ENCODE assay signal across 8 cellular contexts in the genomic region with DNA sequence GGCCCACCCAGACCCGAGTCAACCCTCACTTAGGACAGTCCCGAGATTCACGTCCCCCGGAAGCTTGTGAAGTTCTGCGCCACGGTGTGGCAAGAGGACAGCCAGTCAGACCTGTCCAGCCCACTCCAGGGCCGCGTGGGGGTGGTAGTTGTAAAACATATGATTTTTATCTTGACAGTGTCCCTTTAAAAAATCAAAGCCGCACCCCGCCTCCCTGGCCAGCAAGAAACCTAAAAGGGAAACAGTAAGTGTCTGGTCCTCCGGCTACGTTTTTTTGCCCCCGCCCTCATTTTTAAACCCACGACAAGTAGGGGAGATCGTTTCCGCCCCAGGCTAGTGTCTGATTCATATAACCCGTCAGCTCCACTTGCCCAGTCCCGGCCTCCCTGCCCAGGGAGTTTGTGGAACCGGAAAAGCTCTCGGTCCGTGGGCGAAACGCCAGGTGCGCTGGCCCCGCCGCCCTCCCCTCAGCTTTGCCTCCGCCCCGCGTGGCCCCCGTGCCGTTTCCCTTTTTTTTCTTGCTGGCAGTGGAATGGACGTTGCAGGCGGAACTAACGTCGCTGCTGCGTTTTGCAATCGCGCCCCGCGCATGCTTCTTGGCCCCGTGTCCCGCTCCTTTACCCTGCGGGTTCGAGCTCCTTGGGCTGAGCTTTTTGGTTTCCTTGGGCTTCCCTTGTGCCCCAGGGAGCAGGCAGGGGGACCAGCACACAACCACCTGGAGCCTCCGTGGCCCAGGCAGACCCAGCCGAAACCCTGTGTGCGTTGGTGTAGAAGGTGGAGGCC. TPM values are rescaled to one million over a fixed set of nuclear protein-coding genes. Genes with fewer than 3 reads are reported as not detected.
DNase-seq lines count a peak whose midpoint lies in the region; ATAC-seq, FAIRE-seq and TF ChIP-seq lines count a peak whose summit lies in the region.

No MANE protein-coding gene starts in this region.

- no peak for FAIRE-seq in pancreas (lab: Jason Lieb, UNC)

- peaks cover 34% of the 10 kb centered on the region for H3K4me1 Mint-ChIP-seq in CD4-positive, alpha-beta T cell (ENCODE audit: low read depth)

- no peaks in the 10 kb centered on the region for H3K27me3 ChIP-seq in CD4-positive, alpha-beta T cell (ENCODE audit: control insufficient read depth, insufficient read depth, low read length)
- H3K27me3 ChIP-seq in fibroblast of lung (ENCODE audit: control insufficient read depth, insufficient read depth, low read length) (no peaks in the 10 kb centered on the region), pancreas (no peaks in the 10 kb centered on the region), MG63 (no peaks in the 10 kb centered on the region)

- peaks cover 33% of the 10 kb centered on the region for H3K36me3 Mint-ChIP-seq in CD4-positive, alpha-beta T cell (ENCODE audit: low read depth)

- peak overlapping the region; percentile 42 for H3K27ac Mint-ChIP-seq in CD4-positive, alpha-beta T cell

- peak overlapping the region; percentile 30 for H3K4me3 Mint-ChIP-seq in CD4-positive, alpha-beta T cell

- no peak for DNase-seq in CD4-positive, alpha-beta T cell
- peak; percentile 98 for DNase-seq in RPMI7951 (ENCODE audit: low read depth)
- DNase-seq in fibroblast of lung (ENCODE audit: low read depth in 2 of 2), result peak; percentile 69 to 80
- DNase-seq in pancreas, result peak in 5 of 6 donors; percentile 48 to 75 (median 59)
- no peak for DNase-seq in MG63
- DNase-seq in NCI-H1105 (lab: John Stamatoyannopoulos, UW), result no peak
- DNase-seq in stimulated activated CD4-positive, alpha-beta T cell treated with anti-CD3 and anti-CD28 coated beads, Interleukin-4, amount 100 ng/mL, for 1 hour, result no peak

- no peak overlapping the region for H2AFZ ChIP-seq in fibroblast of lung (ENCODE audit: low read length)

- no peaks in the 10 kb centered on the region for H3K27me3 Mint-ChIP-seq in CD4-positive, alpha-beta T cell

- intact Hi-C loops in CD4-positive, alpha-beta T cell (cut with DNase I, micrococcal nuclease), result no loop called here
- intact Hi-C loops in pancreas (cut with DNase I), result no loop called here

- H3K4me1 ChIP-seq in fibroblast of lung (ENCODE audit: control insufficient read depth, extremely low read depth, insufficient read depth, low read length) (no peaks in the 10 kb centered on the region), pancreas (no peaks in the 10 kb centered on the region)

- no peaks in the 10 kb centered on the region for H4K20me1 ChIP-seq in fibroblast of lung (ENCODE audit: control insufficient read depth, extremely low read depth, insufficient read depth, low read length)

- POLR2A ChIA-PET in CD4-positive, alpha-beta T cell (lab: Charles Lee), result interaction anchor here (1.2 to 2.7 kb wide), 3 partner anchors 13 to 174 kb away, joined by 3 to 10 read pairs (median 4); a partner anchor contains a TSS

- CTCF ChIA-PET in CD4-positive, alpha-beta T cell (lab: Charles Lee), result interaction anchor here (0.7 kb wide), 1 partner anchor 56 kb away, joined by 4 read pairs; a partner anchor contains a TSS

- peak overlapping the region; percentile 17 to 54 (median 30) for H3K4me3 ChIP-seq in fibroblast of lung (replicated peaks in 1 of 4; ENCODE audit: control extremely low read depth in 1 of 4, insufficient read depth in 1 of 4, low read depth in 3 of 4, low read length in 4 of 4)
- peak overlapping the region in 1 of 4 donors; percentile 17 for H3K4me3 ChIP-seq in pancreas
- no peak overlapping the region for H3K4me3 ChIP-seq in MG63

- H3K36me3 ChIP-seq in fibroblast of lung (ENCODE audit: control insufficient read depth, insufficient read depth, low read length), result peaks cover 26% of the 10 kb centered on the region
- peaks cover 0 to 39% (median 6%) of the 10 kb centered on the region in 3 donors for H3K36me3 ChIP-seq in pancreas
- peaks cover 57% of the 10 kb centered on the region for H3K36me3 ChIP-seq in MG63

- no peaks in the 10 kb centered on the region for H3K9me3 Mint-ChIP-seq in CD4-positive, alpha-beta T cell

- no peaks in the 10 kb centered on the region for H3K9me3 ChIP-seq in CD4-positive, alpha-beta T cell (ENCODE audit: control insufficient read depth, low read length)
- H3K9me3 ChIP-seq in fibroblast of lung (ENCODE audit: control insufficient read depth, insufficient read depth, low read depth, low read length) (no peaks in the 10 kb centered on the region), pancreas (no peaks in the 10 kb centered on the region), MG63 (no peaks in the 10 kb centered on the region)

- peak overlapping the region; percentile 51 for H3K4me2 ChIP-seq in fibroblast of lung (ENCODE audit: extremely low read depth, insufficient read depth, low read length)

- H3K79me2 ChIP-seq in fibroblast of lung (ENCODE audit: control insufficient read depth, insufficient read depth, low read length), result no peaks in the 10 kb centered on the region

- no peak for TF ChIP-seq CTCF in CD4-positive, alpha-beta T cell (IDR thresholded peaks at IDR 0.05)
- TF ChIP-seq CTCF in fibroblast of lung (conservative IDR thresholded peaks at IDR 0.05 in 1 of 2, IDR thresholded peaks at IDR 0.05 in 1 of 2; ENCODE audit: low read depth in 1 of 2, low read length in 2 of 2), result no peak
- no peak for TF ChIP-seq CTCF in pancreas (IDR thresholded peaks at IDR 0.05)

- H3K27ac ChIP-seq in CD4-positive, alpha-beta T cell (ENCODE audit: low read depth, low read length), result no peak overlapping the region
- H3K27ac ChIP-seq in fibroblast of lung (ENCODE audit: insufficient read depth, low read length) (peak overlapping the region; percentile 71), pancreas (peak overlapping the region in 3 of 4 donors; percentile 28 to 69 (median 53))

- H3K9ac ChIP-seq in fibroblast of lung (ENCODE audit: insufficient read depth, low read length), result peak overlapping the region; percentile 37

- ATAC-seq in CD4-positive, alpha-beta T cell (ENCODE audit: poor library complexity), result no peak
- ATAC-seq in pancreas (peak in 3 of 4 donors; percentile 43 to 54 (median 51)), GM21390 (IDR thresholded peaks at IDR 0.05; ENCODE audit: unreplicated experiment) (no peak)

- 79 to 80% methylated on average over 47 of the region's 47 CpGs for WGBS in pancreas, 2 donors

RNA-seq across cellular contexts. Expression of a gene that starts 13.3 kb away (rescaled TPM):
- 10 to 100 TPM; 75.2 to 78.9 TPM for total RNA-seq in CD4-positive, alpha-beta T cell
- total RNA-seq in RPMI7951 (2014; rRNA removed; shearing (Covaris generic)), result 28.7 and 45.3 TPM in 2 replicates
- total RNA-seq in fibroblast of lung, result 17.2 and 21.5 TPM in 2 replicates
- polyA plus RNA-seq in fibroblast of lung, result 14.0 and 19.7 TPM in 2 replicates
- 19.7 and 29.1 TPM in 2 replicates for polyA plus RNA-seq in fibroblast of lung (2012)
- 13.1 and 20.3 TPM in 2 replicates for polyA minus RNA-seq in fibroblast of lung (ENCODE audit: low replicate concordance)
- 10 to 100 TPM in 5 of 6 donors, 1 to 10 TPM in 1; 7.0 to 16.5 (median 12.8) TPM for total RNA-seq in pancreas
- polyA plus RNA-seq in pancreas, result 10 to 100 TPM; 17.3 to 32.3 TPM
- total RNA-seq in MG63 (2014; rRNA removed; shearing (Covaris generic); ENCODE audit: low replicate concordance), result 61.9 and 65.8 TPM in 2 replicates

RNA-seq across cellular contexts. Expression of a gene that starts 54.0 kb away (rescaled TPM):
- total RNA-seq in CD4-positive, alpha-beta T cell, result 10 to 100 TPM; 13.5 TPM
- total RNA-seq in RPMI7951 (2014; rRNA removed; shearing (Covaris generic)), result 8.9 and 10.6 TPM in 2 replicates
- total RNA-seq in fibroblast of lung (26.2 and 26.3 TPM in 2 replicates), pancreas (10 to 100 TPM in 5 of 6 donors, 1 to 10 TPM in 1; 8.7 to 20.4 (median 11.7) TPM)
- polyA plus RNA-seq in fibroblast of lung (8.4 and 11.9 TPM in 2 replicates), pancreas (10 to 100 TPM; 56.8 to 69.1 TPM)
- polyA plus RNA-seq in fibroblast of lung (2012), result 10.6 and 11.0 TPM in 2 replicates
- 9.0 and 22.6 TPM in 2 replicates for polyA minus RNA-seq in fibroblast of lung (ENCODE audit: low replicate concordance)
- 23.6 and 25.8 TPM in 2 replicates for total RNA-seq in MG63 (2014; rRNA removed; shearing (Covaris generic); ENCODE audit: low replicate concordance)

RNA-seq across cellular contexts. Expression of a gene that starts 54.3 kb away (rescaled TPM):
- under 1 TPM in 1 of 2 experiments, not detected in 1; 0.25 TPM for total RNA-seq in CD4-positive, alpha-beta T cell
- 0.36 and 0.49 TPM in 2 replicates for total RNA-seq in RPMI7951 (2014; rRNA removed; shearing (Covaris generic))
- 0.26 and 0.50 TPM in 2 replicates for total RNA-seq in fibroblast of lung
- polyA plus RNA-seq in fibroblast of lung, result 0.84 and 0.95 TPM in 2 replicates
- polyA plus RNA-seq in fibroblast of lung (2012), result 0.54 and 0.82 TPM in 2 replicates
- polyA minus RNA-seq in fibroblast of lung (ENCODE audit: low replicate concordance), result 0.89 and 1.5 TPM in 2 replicates
- 1 to 10 TPM in 1 of 6 donors, under 1 TPM in 5; 0.23 to 1.0 (median 0.58) TPM for total RNA-seq in pancreas
- polyA plus RNA-seq in pancreas, result 1 to 10 TPM in 1 of 2 donors, under 1 TPM in 1; 0.52 to 1.0 TPM
- total RNA-seq in MG63 (2014; rRNA removed; shearing (Covaris generic); ENCODE audit: low replicate concordance), result 2.8 and 3.4 TPM in 2 replicates

RNA-seq across cellular contexts. Expression of a gene that starts 55.4 kb away (rescaled TPM):
- 10 to 100 TPM; 45.9 to 48.6 TPM for total RNA-seq in CD4-positive, alpha-beta T cell
- 10.4 and 18.3 TPM in 2 replicates for total RNA-seq in RPMI7951 (2014; rRNA removed; shearing (Covaris generic))
- 15.9 and 26.1 TPM in 2 replicates for total RNA-seq in fibroblast of lung
- 5.4 and 9.6 TPM in 2 replicates for polyA plus RNA-seq in fibroblast of lung
- 36.1 and 49.0 TPM in 2 replicates for polyA plus RNA-seq in fibroblast of lung (2012)
- polyA minus RNA-seq in fibroblast of lung (ENCODE audit: low replicate concordance), result 75.9 and 78.4 TPM in 2 replicates
- total RNA-seq in pancreas, result 10 to 100 TPM; 29.0 to 43.8 (median 33.0) TPM
- polyA plus RNA-seq in pancreas, result 10 to 100 TPM; 17.2 to 29.9 TPM
- total RNA-seq in MG63 (2014; rRNA removed; shearing (Covaris generic); ENCODE audit: low replicate concordance), result 8.3 and 13.8 TPM in 2 replicates

Comparison
In these comparisons a context has a peak if more than half of its experiments do, and no peak if none do; other contexts are left out.
1. ATAC-seq: peak in pancreas (3 of 4); none in CD4-positive, alpha-beta T cell (single experiment) and GM21390 (single experiment).
2. DNase-seq: peak in RPMI7951 (single experiment), fibroblast of lung (2 of 2) and pancreas (5 of 6); none in CD4-positive, alpha-beta T cell (0 of 10), MG63 (single experiment), NCI-H1105 (single experiment) and stimulated activated CD4-positive, alpha-beta T cell treated with anti-CD3 and anti-CD28 coated beads, Interleukin-4, amount 100 ng/mL, for 1 hour (single experiment).